Comparison of ENCODE assay signal across 1 cellular context in the genomic region with DNA sequence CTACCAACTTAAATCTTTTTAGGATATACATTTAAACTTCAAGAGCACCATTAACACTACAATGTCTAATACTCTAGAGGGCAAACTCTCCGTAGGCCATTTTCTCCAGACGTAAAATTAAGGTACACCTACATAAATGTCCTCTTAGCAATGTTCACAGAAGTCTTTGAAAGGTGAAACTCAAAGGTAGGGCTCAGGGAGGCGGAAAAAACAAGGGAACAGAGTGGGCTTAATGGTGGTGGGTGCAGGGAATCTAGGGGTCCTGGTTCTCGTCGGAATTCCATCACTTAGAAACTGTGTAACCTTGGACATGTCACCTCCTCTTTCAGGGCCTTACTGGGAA.
TF ChIP-seq lines count a peak whose summit lies in the region.

No MANE protein-coding gene starts in this region.

TF ChIP-seq in K562, 482 proteins besides CTCF, POLR2A, EP300 and RAD21 (continued from another document):
- TF ChIP-seq ZBTB40 (IDR thresholded peaks at IDR 0.05) = peak; percentile 48; the same call in 1 of the 2 replicates
- TF ChIP-seq ZBTB40 (CRISPR knock-in tag; IDR thresholded peaks at IDR 0.05) = no peak
- peak; percentile 39 for TF ChIP-seq DEAF1 (CRISPR knock-in tag; IDR thresholded peaks at IDR 0.05)
- TF ChIP-seq, protein P1, sequence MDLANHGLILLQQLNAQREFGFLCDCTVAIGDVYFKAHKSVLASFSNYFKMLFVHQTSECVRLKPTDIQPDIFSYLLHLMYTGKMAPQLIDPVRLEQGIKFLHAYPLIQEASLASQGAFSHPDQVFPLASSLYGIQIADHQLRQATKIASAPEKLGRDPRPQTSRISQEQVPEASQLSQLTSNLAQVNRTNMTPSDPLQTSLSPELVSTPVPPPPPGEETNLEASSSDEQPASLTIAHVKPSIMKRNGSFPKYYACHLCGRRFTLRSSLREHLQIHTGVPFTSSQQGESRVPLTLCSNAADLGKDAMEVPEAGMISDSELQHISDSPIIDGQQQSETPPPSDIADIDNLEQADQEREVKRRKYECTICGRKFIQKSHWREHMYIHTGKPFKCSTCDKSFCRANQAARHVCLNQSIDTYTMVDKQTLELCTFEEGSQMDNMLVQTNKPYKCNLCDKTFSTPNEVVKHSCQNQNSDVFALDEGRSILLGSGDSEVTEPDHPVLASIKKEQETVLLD (IDR thresholded peaks at IDR 0.05) = no peak
- no peak for TF ChIP-seq MED1 (CRISPR knock-in tag; IDR thresholded peaks at IDR 0.05; ENCODE audit: borderline replicate concordance)
- 0 out of 2 replicates have a peak, but pooled peaks have one; percentile 56 for TF ChIP-seq ELF1 (tag; IDR thresholded peaks at IDR 0.05)
- no peak for TF ChIP-seq NONO (IDR thresholded peaks at IDR 0.05; ENCODE audit: low read depth in 2 of 2, low read length in 1 of 2)
- peak; percentile 27 for TF ChIP-seq GTF2B (IDR thresholded peaks at IDR 0.05; ENCODE audit: extremely low read depth, insufficient read length)
- TF ChIP-seq SRSF3 (IDR thresholded peaks at IDR 0.05; ENCODE audit: insufficient read depth, low read length) = no peak
- TF ChIP-seq ZNF165 (CRISPR knock-in tag; IDR thresholded peaks at IDR 0.05; ENCODE audit: borderline replicate concordance) = no peak
- TF ChIP-seq ZNF232 (CRISPR knock-in tag; IDR thresholded peaks at IDR 0.05) = no peak
- 0 out of 2 replicates have a peak, but pooled peaks have one; percentile 1 for TF ChIP-seq DPF2 (IDR thresholded peaks at IDR 0.05)
- TF ChIP-seq HBP1 (CRISPR knock-in tag; IDR thresholded peaks at IDR 0.05) = 0 out of 2 replicates have a peak, but pooled peaks have one; percentile 31
- no peak for TF ChIP-seq ZMIZ1 (IDR thresholded peaks at IDR 0.05; ENCODE audit: low read depth in 2 of 2, low read length in 2 of 2)
- TF ChIP-seq, protein P2, sequence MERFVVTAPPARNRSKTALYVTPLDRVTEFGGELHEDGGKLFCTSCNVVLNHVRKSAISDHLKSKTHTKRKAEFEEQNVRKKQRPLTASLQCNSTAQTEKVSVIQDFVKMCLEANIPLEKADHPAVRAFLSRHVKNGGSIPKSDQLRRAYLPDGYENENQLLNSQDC (CRISPR knock-in tag; IDR thresholded peaks at IDR 0.05) = 0 out of 2 replicates have a peak, but pooled peaks have one; percentile 30
- TF ChIP-seq, protein P3, sequence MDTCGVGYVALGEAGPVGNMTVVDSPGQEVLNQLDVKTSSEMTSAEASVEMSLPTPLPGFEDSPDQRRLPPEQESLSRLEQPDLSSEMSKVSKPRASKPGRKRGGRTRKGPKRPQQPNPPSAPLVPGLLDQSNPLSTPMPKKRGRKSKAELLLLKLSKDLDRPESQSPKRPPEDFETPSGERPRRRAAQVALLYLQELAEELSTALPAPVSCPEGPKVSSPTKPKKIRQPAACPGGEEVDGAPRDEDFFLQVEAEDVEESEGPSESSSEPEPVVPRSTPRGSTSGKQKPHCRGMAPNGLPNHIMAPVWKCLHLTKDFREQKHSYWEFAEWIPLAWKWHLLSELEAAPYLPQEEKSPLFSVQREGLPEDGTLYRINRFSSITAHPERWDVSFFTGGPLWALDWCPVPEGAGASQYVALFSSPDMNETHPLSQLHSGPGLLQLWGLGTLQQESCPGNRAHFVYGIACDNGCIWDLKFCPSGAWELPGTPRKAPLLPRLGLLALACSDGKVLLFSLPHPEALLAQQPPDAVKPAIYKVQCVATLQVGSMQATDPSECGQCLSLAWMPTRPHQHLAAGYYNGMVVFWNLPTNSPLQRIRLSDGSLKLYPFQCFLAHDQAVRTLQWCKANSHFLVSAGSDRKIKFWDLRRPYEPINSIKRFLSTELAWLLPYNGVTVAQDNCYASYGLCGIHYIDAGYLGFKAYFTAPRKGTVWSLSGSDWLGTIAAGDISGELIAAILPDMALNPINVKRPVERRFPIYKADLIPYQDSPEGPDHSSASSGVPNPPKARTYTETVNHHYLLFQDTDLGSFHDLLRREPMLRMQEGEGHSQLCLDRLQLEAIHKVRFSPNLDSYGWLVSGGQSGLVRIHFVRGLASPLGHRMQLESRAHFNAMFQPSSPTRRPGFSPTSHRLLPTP (IDR thresholded peaks at IDR 0.05; ENCODE audit: borderline replicate concordance, extremely low read depth, insufficient read length) = no peak
